ENCODE assay signal across 8 cellular contexts in the genomic region with DNA sequence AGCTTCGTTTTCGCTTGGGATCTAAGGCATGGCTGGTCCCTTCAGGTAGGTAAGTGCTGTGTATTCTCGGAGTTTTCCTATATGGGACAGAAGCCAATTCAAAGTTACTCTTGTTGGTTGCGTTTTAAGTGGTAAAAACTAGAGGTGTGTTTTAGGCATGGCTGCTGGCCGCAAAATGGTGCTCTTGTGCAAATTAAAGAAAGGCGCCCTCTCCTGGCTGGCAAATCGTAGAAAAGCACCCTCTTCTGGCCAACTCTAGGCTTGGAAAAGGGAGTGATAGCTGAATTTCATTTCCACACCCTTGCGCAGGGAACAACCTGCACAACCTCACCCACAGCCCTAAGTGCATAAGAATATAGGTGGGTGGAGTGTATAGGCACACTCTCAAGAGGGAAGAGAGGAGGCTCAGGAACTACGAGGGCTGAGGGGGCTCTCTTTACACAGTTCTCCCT. TPM values are rescaled to one million over a fixed set of nuclear protein-coding genes. Genes with fewer than 3 reads are reported as not detected.
A peak's percentile ranks its signal among the peaks of the same experiment; 100 is the strongest.
DNase-seq lines count a peak whose midpoint lies in the region; ATAC-seq lines count a peak whose summit lies in the region.

No MANE protein-coding gene starts in this region.

- no peak overlapping the region for H3K4me3 Mint-ChIP-seq in activated CD8-positive, alpha-beta memory T cell treated with anti-CD3 and anti-CD28 coated beads, Interleukin-2, amount 10 ng/mL, durations not matched to agents 7 days and 5 days

- H3K27me3 Mint-ChIP-seq in activated CD8-positive, alpha-beta memory T cell treated with anti-CD3 and anti-CD28 coated beads, Interleukin-2, amount 10 ng/mL, durations not matched to agents 7 days and 5 days = no peaks in the 10 kb centered on the region

- CTCF ChIA-PET in activated CD8-positive, alpha-beta memory T cell treated with anti-CD3 and anti-CD28 coated beads, Interleukin-2, amount 10 ng/mL, durations not matched to agents 7 days and 5 days (lab: Charles Lee) = interaction anchor here (0.6 to 2.8 kb wide), 18 partner anchors 12 to 430 kb away, joined by 3 to 14 read pairs (median 3); partner anchors contain the start of genes DRD3 and TIGIT

- H3K4me1 Mint-ChIP-seq in activated CD8-positive, alpha-beta memory T cell treated with anti-CD3 and anti-CD28 coated beads, Interleukin-2, amount 10 ng/mL, durations not matched to agents 7 days and 5 days = peaks cover 10% of the 10 kb centered on the region

- DNase-seq in COR-L47 (lab: John Stamatoyannopoulos, UW) (peak; percentile 30), HT-29 (ENCODE audit: low spot score) (peak; percentile 41), SW480 (ENCODE audit: low spot score) (peak; percentile 16), fibroblast of peridontal ligament (ENCODE audit: extremely low read depth) (peak; percentile 23), SK-N-DZ (ENCODE audit: low spot score) (no peak), NCI-H1048 (lab: John Stamatoyannopoulos, UW) (no peak)
- peak; percentile 31 for DNase-seq in stimulated activated CD4-positive, alpha-beta T cell treated with anti-CD3 and anti-CD28 coated beads, Interleukin-4, amount 100 ng/mL, for 24 hours
- no peak for DNase-seq in activated CD8-positive, alpha-beta memory T cell treated with anti-CD3 and anti-CD28 coated beads, Interleukin-2, amount 10 ng/mL, durations not matched to agents 7 days and 5 days

- no peaks in the 10 kb centered on the region for H3K9me3 Mint-ChIP-seq in activated CD8-positive, alpha-beta memory T cell treated with anti-CD3 and anti-CD28 coated beads, Interleukin-2, amount 10 ng/mL, durations not matched to agents 7 days and 5 days (ENCODE audit: low read depth)

- no peaks in the 10 kb centered on the region for H3K36me3 Mint-ChIP-seq in activated CD8-positive, alpha-beta memory T cell treated with anti-CD3 and anti-CD28 coated beads, Interleukin-2, amount 10 ng/mL, durations not matched to agents 7 days and 5 days

- no peak for ATAC-seq in activated CD8-positive, alpha-beta memory T cell treated with anti-CD3 and anti-CD28 coated beads, Interleukin-2, amount 10 ng/mL, durations not matched to agents 7 days and 5 days

- H3K27ac Mint-ChIP-seq in activated CD8-positive, alpha-beta memory T cell treated with anti-CD3 and anti-CD28 coated beads, Interleukin-2, amount 10 ng/mL, durations not matched to agents 7 days and 5 days = no peak overlapping the region

RNA-seq across cellular contexts. Expression of gene DRD3, which starts 23.5 kb away (rescaled TPM):
- total RNA-seq in HT-29 (2014; rRNA removed; shearing (Covaris generic)) = not detected in 2 replicates
- not detected in 2 replicates for polyA plus RNA-seq in SK-N-DZ (2014; cell fraction: cytosol; rRNA removed)
- not detected in 2 replicates for polyA plus RNA-seq in SK-N-DZ (2014; cell fraction: nucleus; rRNA removed)
- not detected for total RNA-seq in activated CD8-positive, alpha-beta memory T cell treated with anti-CD3 and anti-CD28 coated beads, Interleukin-2, amount 10 ng/mL, durations not matched to agents 7 days and 5 days

Comparison
In these comparisons a context has a peak if more than half of its experiments do, and no peak if none do; other contexts are left out.
1. DNase-seq: peak in COR-L47 (single experiment), HT-29 (single experiment), SW480 (single experiment), fibroblast of peridontal ligament (single experiment) and stimulated activated CD4-positive, alpha-beta T cell treated with anti-CD3 and anti-CD28 coated beads, Interleukin-4, amount 100 ng/mL, for 24 hours (single experiment); none in SK-N-DZ (single experiment), activated CD8-positive, alpha-beta memory T cell treated with anti-CD3 and anti-CD28 coated beads, Interleukin-2, amount 10 ng/mL, durations not matched to agents 7 days and 5 days (single experiment) and NCI-H1048 (single experiment).